Comparison of ENCODE assay signal across 23 cellular contexts in genomic region chr20:63196756-63197470, GRCh38. TPM values are rescaled to one million over a fixed set of nuclear protein-coding genes. Genes with fewer than 3 reads are reported as not detected.
DNase-seq lines count a peak whose midpoint lies in the region; ATAC-seq, FAIRE-seq and TF ChIP-seq lines count a peak whose summit lies in the region.
"Had no signal": no experiment of that assay in that cellular context is flagged by ENCODE, and none has a peak within 500 bp of the region (broad histone marks: within the 10 kb centered on the region; RNA-seq: fewer than 3 reads in every experiment).

No MANE protein-coding gene starts in this region.

- H2BK12ac ChIP-seq in mesenchymal stem cell (ENCODE audit: low read length in 2 of 2), result no peak overlapping the region

- WGBS in A549 (ENCODE audit: missing lambda C conversion rate), result 80% methylated on average over 10 of the region's 10 CpGs
- 89% methylated on average over 10 of the region's 10 CpGs for WGBS in mesenchymal stem cell
- whole genome bisulfite sequencing in transverse colon (ENCODE audit: low coverage in 1 of 2), 2 donors, result 82 to 100% methylated on average over 1 to 10 of the region's 10 CpGs

- TF ChIP-seq RAD21 in A549 (conservative IDR thresholded peaks at IDR 0.05 in 1 of 2, IDR thresholded peaks at IDR 0.05 in 1 of 2) (no peak), HCT116 (IDR thresholded peaks at IDR 0.05; ENCODE audit: low read depth) (no peak)

- H3K4me2 ChIP-seq in A549 (0 out of 3 replicates have a peak overlapping the region, but pooled peaks have one; percentile 17), HCT116 (ENCODE audit: low read length) (no peak overlapping the region), mesenchymal stem cell (ENCODE audit: low read length, poor library complexity, severe bottlenecking) (no peak overlapping the region)
- H3K4me2 ChIP-seq: neural progenitor cell had no signal

- DNase-seq in A549 (ENCODE audit: low read depth in 1 of 2, low spot score in 1 of 2) (no peak), HCT116 (ENCODE audit: low read depth, low spot score) (no peak), amniotic epithelial cell (ENCODE audit: low read depth) (peak; percentile 25), mesenchymal stem cell (no peak), transverse colon (no peak), ascending aorta (ENCODE audit: low spot score in 2 of 2) (no peak), NCI-H2227 (lab: John Stamatoyannopoulos, UW; ENCODE audit: unreplicated experiment) (no peak)
- DNase-seq: activated CD4-positive, alpha-beta T cell treated with anti-CD3 and anti-CD28 coated beads, Interleukin-2, amount 50 U/mL, for 1 hour; activated T-cell treated with anti-CD3 and anti-CD28 coated beads for 4 hours; DMS79 treated with DMSO at 0.1 percent for 48 hours; foreskin melanocyte; Karpas-422; NCI-H1092 treated with DMSO at 0.1 percent for 48 hours; NCI-H2029 treated with DMSO at 0.1 percent for 48 hours; RPMI8226; stimulated activated CD4-positive, alpha-beta T cell treated with anti-CD3 and anti-CD28 coated beads, Interleukin-12 subunit alpha, Interleukin-12 subunit beta, amount 100 ng/mL, for 4 hours; stimulated activated CD8-positive, alpha-beta memory T cell treated with anti-CD3 and anti-CD28 coated beads, Interleukin-4, amount 100 ng/mL, for 48 hours; T-cell had no signal

- no peak overlapping the region for H2BK5ac ChIP-seq in mesenchymal stem cell (ENCODE audit: low read depth, low read length, poor library complexity, severe bottlenecking)

- no peak overlapping the region for H4K8ac ChIP-seq in mesenchymal stem cell (ENCODE audit: low read length)

- no peak overlapping the region for H3K18ac ChIP-seq in mesenchymal stem cell (ENCODE audit: low read depth in 1 of 2, low read length in 2 of 2)

- intact Hi-C loops in HCT116 (cut with micrococcal nuclease), result no loop called here
- intact Hi-C loops in transverse colon (cut with DNase I; ENCODE audit: low total_unique reads), result no loop called here
- intact Hi-C loops in ascending aorta (cut with DNase I), result no loop called here

- RAD21 ChIA-PET in HCT116 (lab: Charles Lee; ENCODE audit: low non-redundant PET in 1 of 2, low total read pairs in 2 of 2, uncharacterized antibody in 2 of 2, unreplicated experiment in 2 of 2), result no interaction called here

- no peak overlapping the region for H2BK120ac ChIP-seq in mesenchymal stem cell (ENCODE audit: low read depth, low read length)

- H2BK15ac ChIP-seq in mesenchymal stem cell (ENCODE audit: low read depth, poor library complexity, severe bottlenecking), result no peak overlapping the region

- H4K20me1 ChIP-seq in HCT116 (ENCODE audit: insufficient read depth), result peaks cover 21% of the 10 kb centered on the region; the same call in 1 of the 2 replicates

- POLR2A ChIA-PET in A549 (lab: Yijun Ruan, JAX), result no interaction called here
- POLR2A ChIA-PET in HCT116 (lab: Charles Lee), result no interaction called here

- H3K9me2 ChIP-seq in HCT116 (ENCODE audit: insufficient read depth), result no peaks in the 10 kb centered on the region

- H2AK5ac ChIP-seq in mesenchymal stem cell (ENCODE audit: low read length, severe bottlenecking), result peak overlapping the region; percentile 61

- H3K27me3 ChIP-seq in HCT116 (ENCODE audit: insufficient read depth, low read length) (no peaks in the 10 kb centered on the region), mesenchymal stem cell (ENCODE audit: control insufficient read depth in 1 of 2, insufficient read depth in 1 of 2, low read length in 2 of 2) (no peaks in the 10 kb centered on the region), transverse colon (no peaks in the 10 kb centered on the region), ascending aorta (no peaks in the 10 kb centered on the region)
- H3K27me3 ChIP-seq: neural progenitor cell, suprapubic skin had no signal

- H3K23ac ChIP-seq in mesenchymal stem cell (ENCODE audit: low read length in 2 of 2), result no peak overlapping the region

- no peak for TF ChIP-seq EP300 in A549 (IDR thresholded peaks at IDR 0.05)
- TF ChIP-seq EP300 in transverse colon (IDR thresholded peaks at IDR 0.05; ENCODE audit: low read depth), result no peak

- H3K79me2 ChIP-seq in HCT116 (ENCODE audit: insufficient read depth, low read length), result peaks cover 73% of the 10 kb centered on the region

- H3K36me3 ChIP-seq in HCT116 (ENCODE audit: control insufficient read depth in 1 of 2, insufficient read depth in 2 of 2, low read length in 2 of 2), result peaks cover 7 to 29% of the 10 kb centered on the region in 2 experiments; a peak in 3 of 4 replicates
- peaks cover 35 to 38% of the 10 kb centered on the region in 2 experiments for H3K36me3 ChIP-seq in mesenchymal stem cell (ENCODE audit: control insufficient read depth in 1 of 2, insufficient read depth in 2 of 2, low read depth in 1 of 2, low read length in 2 of 2)
- H3K36me3 ChIP-seq in transverse colon, result peaks cover 0 to 15% (median 4%) of the 10 kb centered on the region in 4 donors
- H3K36me3 ChIP-seq in ascending aorta, result peaks cover 6 to 43% of the 10 kb centered on the region in 2 donors
- H3K36me3 ChIP-seq: neural progenitor cell had no signal

- H3K27ac ChIP-seq in A549 (no peak overlapping the region), HCT116 (ENCODE audit: low read depth, low read length) (no peak overlapping the region), mesenchymal stem cell (ENCODE audit: low read length, poor library complexity, severe bottlenecking) (no peak overlapping the region), transverse colon (no peak overlapping the region), ascending aorta (no peak overlapping the region)
- H3K27ac ChIP-seq: epithelial cell of prostate, neural progenitor cell, suprapubic skin had no signal

- H3K4me1 ChIP-seq in A549, result peaks cover 33% of the 10 kb centered on the region
- peaks cover 0 to 2% of the 10 kb centered on the region in 2 experiments; a peak in 2 of 4 replicates for H3K4me1 ChIP-seq in HCT116 (ENCODE audit: control insufficient read depth in 1 of 2, insufficient read depth in 2 of 2, low read length in 2 of 2)
- H3K4me1 ChIP-seq in mesenchymal stem cell (ENCODE audit: control insufficient read depth, insufficient read depth, low read depth, low read length), result peaks cover 30% of the 10 kb centered on the region
- peaks cover 0 to 17% (median 3%) of the 10 kb centered on the region in 4 donors for H3K4me1 ChIP-seq in transverse colon
- H3K4me1 ChIP-seq in ascending aorta, result no peaks in the 10 kb centered on the region
- H3K4me1 ChIP-seq: neural progenitor cell had no signal

- no peak overlapping the region for H4K91ac ChIP-seq in mesenchymal stem cell (ENCODE audit: low read length)

- peaks cover 22% of the 10 kb centered on the region for H3K79me1 ChIP-seq in mesenchymal stem cell (replicated peaks; ENCODE audit: low read length, poor library complexity, severe bottlenecking)

- BruUV-seq in HCT116 (replicated peaks; lab: Mats Ljungman, UMichigan), result no TSS peak

- TF ChIP-seq POLR2A in A549 (IDR thresholded peaks at IDR 0.05; ENCODE audit: low read length) (no peak), HCT116 (IDR thresholded peaks at IDR 0.05; ENCODE audit: borderline replicate concordance, extremely low read depth, insufficient read depth, insufficient read length) (no peak), transverse colon (IDR thresholded peaks at IDR 0.05) (no peak)

- CTCF ChIA-PET in A549 (lab: Yijun Ruan, JAX), result interaction anchor here (0.7 to 5.3 kb wide), 6 partner anchors 9 to 29 kb away, joined by 3 to 29 read pairs (median 8); partner anchors contain the start of gene YTHDF1
- CTCF ChIA-PET in HCT116 (lab: Charles Lee), result interaction anchor here (1.8 kb wide), 1 partner anchor 26 kb away, joined by 5 read pairs; no protein-coding TSS in a partner anchor

- no peak overlapping the region for H3K4ac ChIP-seq in mesenchymal stem cell (ENCODE audit: low read depth in 1 of 2, low read length in 2 of 2)

- TF ChIP-seq CTCF in A549 (IDR thresholded peaks at IDR 0.05), result no peak
- no peak for TF ChIP-seq CTCF in HCT116 (IDR thresholded peaks at IDR 0.05 in 2 of 3, conservative IDR thresholded peaks at IDR 0.05 in 1 of 3; ENCODE audit: borderline replicate concordance in 1 of 3, insufficient read depth in 1 of 3, low read depth in 2 of 3, low read length in 2 of 3)
- TF ChIP-seq CTCF in transverse colon (IDR thresholded peaks at IDR 0.05), result no peak
- TF ChIP-seq CTCF in ascending aorta (IDR thresholded peaks at IDR 0.05), result no peak

- H3K9me3 ChIP-seq in A549 (no peaks in the 10 kb centered on the region), HCT116 (ENCODE audit: control insufficient read depth in 1 of 2, insufficient read depth in 1 of 2, low read depth in 1 of 2, low read length in 2 of 2) (no peaks in the 10 kb centered on the region), mesenchymal stem cell (ENCODE audit: control insufficient read depth, low read length) (no peaks in the 10 kb centered on the region), transverse colon (no peaks in the 10 kb centered on the region), ascending aorta (no peaks in the 10 kb centered on the region)
- H3K9me3 ChIP-seq: suprapubic skin had no signal

- H3K9ac ChIP-seq in HCT116 (ENCODE audit: low read length) (no peak overlapping the region), mesenchymal stem cell (ENCODE audit: low read length) (no peak overlapping the region)
- H3K9ac ChIP-seq: neural progenitor cell had no signal

- H3K14ac ChIP-seq in mesenchymal stem cell (ENCODE audit: low read length in 2 of 2), result no peak overlapping the region

- ATAC-seq in A549 (peak; percentile 14 to 48; a peak in 3 of 6 replicates), HCT116 (peak; percentile 40; the same call in 1 of the 2 replicates), GM19328 (IDR thresholded peaks at IDR 0.05; ENCODE audit: unreplicated experiment) (no peak)
- ATAC-seq: T-cell had no signal

- FAIRE-seq in A549 (lab: Jason Lieb, UNC), result no peak

- in situ Hi-C loops in transverse colon (cut with MboI; ENCODE audit: low pct_ligation_motif_present in 1 of 4, low pct_unique_long_range_greater_than_20kb in 1 of 4, low sequenced_read_pairs in 3 of 4), result no loop called here

- H3K4me3 ChIP-seq in A549 (no peak overlapping the region), HCT116 (replicated peaks in 1 of 2; ENCODE audit: low read depth in 1 of 2, low read length in 2 of 2) (no peak overlapping the region), mesenchymal stem cell (ENCODE audit: insufficient read depth in 1 of 2, low read depth in 1 of 2, low read length in 2 of 2) (no peak overlapping the region), transverse colon (no peak overlapping the region), ascending aorta (no peak overlapping the region)
- H3K4me3 ChIP-seq: neural progenitor cell, suprapubic skin had no signal

- H2AFZ ChIP-seq in HCT116 (ENCODE audit: low read depth, low read length, poor library complexity, severe bottlenecking) (no peak overlapping the region), mesenchymal stem cell (ENCODE audit: low read depth, low read length) (no peak overlapping the region)
- H2AFZ ChIP-seq: neural progenitor cell had no signal

RNA-seq across cellular contexts. Expression of gene YTHDF1, which starts 19.0 kb away (rescaled TPM):
- polyA plus RNA-seq in A549 (2011; rRNA removed) (31.4 and 31.8 TPM in 2 replicates), A549 (2017; fragmentation: RNase III; extraction: RNeasy Plus Mini Kit Qiagen cat#74134 plus additional on column Dnase treatment) (33.4 to 37.9 TPM (median 37.8 TPM) in 3 replicates)
- polyA plus RNA-seq in A549 (2012; cell fraction: cytosol; rRNA removed), result 20.9 and 23.8 TPM in 2 replicates
- 23.7 and 28.7 TPM in 2 replicates for polyA plus RNA-seq in A549 (2012; cell fraction: nucleus; rRNA removed)
- polyA minus RNA-seq in A549 (2011; rRNA and poly(A)+ RNA removed), result 27.1 and 30.7 TPM in 2 replicates
- total RNA-seq in HCT116 (2021; ENCODE audit: unreplicated experiment) (42.8 TPM), transverse colon (10 to 100 TPM; 29.4 to 35.2 (median 32.9) TPM), ascending aorta (14.2 TPM)
- polyA plus RNA-seq in HCT116 (2012), result 25.1 and 25.2 TPM in 2 replicates
- 32.3 TPM for polyA plus RNA-seq in mesenchymal stem cell (2013, experiment 1 of 2)
- polyA plus RNA-seq in mesenchymal stem cell (2013, experiment 2 of 2), result 32.4 TPM

RNA-seq across cellular contexts. Expression of gene BIRC7, which starts 38.8 kb away (rescaled TPM):
- polyA plus RNA-seq in A549 (2011; rRNA removed), result 0.63 and 0.81 TPM in 2 replicates
- 0.70 and 1.2 TPM in 2 replicates for polyA plus RNA-seq in A549 (2012; cell fraction: cytosol; rRNA removed)
- 16.7 and 18.5 TPM in 2 replicates for polyA plus RNA-seq in A549 (2012; cell fraction: nucleus; rRNA removed)
- 3.2 to 4.9 TPM (median 4.9 TPM) in 3 replicates for polyA plus RNA-seq in A549 (2017; fragmentation: RNase III; extraction: RNeasy Plus Mini Kit Qiagen cat#74134 plus additional on column Dnase treatment)
- polyA minus RNA-seq in A549 (2011; rRNA and poly(A)+ RNA removed), result 0.33 and 0.63 TPM in 2 replicates
- total RNA-seq in HCT116 (2021; ENCODE audit: unreplicated experiment), result 0.96 TPM
- 0.68 and 0.84 TPM in 2 replicates for polyA plus RNA-seq in HCT116 (2012)
- polyA plus RNA-seq in mesenchymal stem cell (2013, experiment 1 of 2), result 1.6 TPM
- 1.5 TPM for polyA plus RNA-seq in mesenchymal stem cell (2013, experiment 2 of 2)
- total RNA-seq in transverse colon, result 10 to 100 TPM in 1 of 4 donors, 1 to 10 TPM in 1, not detected in 2; 1.6 to 12.7 TPM
- not detected for total RNA-seq in ascending aorta
- total RNA-seq: T-cell had no signal

RNA-seq across cellular contexts. Expression of gene NKAIN4, which starts 57.4 kb away (rescaled TPM):
- 5.8 and 6.4 TPM in 2 replicates for polyA plus RNA-seq in A549 (2011; rRNA removed)
- 3.4 and 5.3 TPM in 2 replicates for polyA plus RNA-seq in A549 (2012; cell fraction: cytosol; rRNA removed)
- 9.6 and 12.0 TPM in 2 replicates for polyA plus RNA-seq in A549 (2012; cell fraction: nucleus; rRNA removed)
- 6.3 to 9.7 TPM (median 8.4 TPM) in 3 replicates for polyA plus RNA-seq in A549 (2017; fragmentation: RNase III; extraction: RNeasy Plus Mini Kit Qiagen cat#74134 plus additional on column Dnase treatment)
- 4.5 and 6.3 TPM in 2 replicates for polyA minus RNA-seq in A549 (2011; rRNA and poly(A)+ RNA removed)
- not detected for total RNA-seq in HCT116 (2021; ENCODE audit: unreplicated experiment)
- polyA plus RNA-seq in HCT116 (2012), result not detected in 2 replicates
- polyA plus RNA-seq in mesenchymal stem cell (2013, experiment 1 of 2), result 0.10 TPM
- not detected for polyA plus RNA-seq in mesenchymal stem cell (2013, experiment 2 of 2)
- under 1 TPM in 1 of 4 donors, not detected in 3; 0.79 TPM for total RNA-seq in transverse colon
- not detected for total RNA-seq in ascending aorta
- total RNA-seq: NCI-H460, T-cell had no signal
